Comparison of ENCODE assay signal across 1 cellular context in genomic region chr18:63128242-63128967, GRCh38.
TF ChIP-seq lines count a peak whose summit lies in the region.

No MANE protein-coding gene starts in this region.

TF ChIP-seq in IMR-90, 13 proteins besides CTCF, POLR2A, EP300 and RAD21 (continued from another document):
- TF ChIP-seq ELK1 (IDR thresholded peaks at IDR 0.05; ENCODE audit: borderline replicate concordance, low read depth, low read length) (no peak), MAFK (IDR thresholded peaks at IDR 0.05; ENCODE audit: low read depth, low read length) (peak; percentile 63), NFE2L2 (IDR thresholded peaks at IDR 0.05; ENCODE audit: low read depth, low read length) (no peak), CHD1 (IDR thresholded peaks at IDR 0.05; ENCODE audit: low read depth, low read length) (no peak), FOS (IDR thresholded peaks at IDR 0.05; ENCODE audit: low read depth, low read length) (no peak)
